ENCODE assay signal across 8 cellular contexts in genomic region chrX:139826065-139827044, GRCh38.
DNase-seq lines count a peak whose midpoint lies in the region; ATAC-seq and TF ChIP-seq lines count a peak whose summit lies in the region.

No MANE protein-coding gene starts in this region.

- no peak for DNase-seq in SK-N-SH
- DNase-seq in foreskin keratinocyte, result peak; percentile 38 to 66
- no peak for DNase-seq in NCI-H2029 (lab: John Stamatoyannopoulos, UW)
- no peak for DNase-seq in coronary artery (ENCODE audit: low spot score)
- DNase-seq in sigmoid colon, result no peak

- H3K4me1 ChIP-seq in ACC112 (ENCODE audit: control insufficient read depth, insufficient read depth, low read length, unreplicated experiment), result peaks cover 58% of the 10 kb centered on the region
- peaks cover 14 to 50% of the 10 kb centered on the region in 2 experiments; a peak in 3 of 4 replicates for H3K4me1 ChIP-seq in SK-N-SH (ENCODE audit: control insufficient read depth in 1 of 2, insufficient read depth in 2 of 2, low read depth in 1 of 2, low read length in 1 of 2)
- peaks cover 13% of the 10 kb centered on the region for H3K4me1 ChIP-seq in foreskin keratinocyte
- H3K4me1 ChIP-seq in sigmoid colon, result peaks cover 0 to 52% (median 23%) of the 10 kb centered on the region in 4 donors

- no peak for TF ChIP-seq CTCF in SK-N-SH (IDR thresholded peaks at IDR 0.05)
- no peak for TF ChIP-seq CTCF in foreskin keratinocyte (conservative IDR thresholded peaks at IDR 0.05)
- no peak for TF ChIP-seq CTCF in coronary artery (IDR thresholded peaks at IDR 0.05)
- no peak for TF ChIP-seq CTCF in sigmoid colon (IDR thresholded peaks at IDR 0.05)

- H4K20me1 ChIP-seq in SK-N-SH (ENCODE audit: insufficient read depth), result no peaks in the 10 kb centered on the region

- WGBS in SK-N-SH (ENCODE audit: low lambda C conversion rate), result 8% methylated on average over 8 of the region's 8 CpGs
- WGBS in sigmoid colon, 2 donors, result 52 to 66% methylated on average over 8 of the region's 8 CpGs

- no peak; a peak in 1 of 4 replicates for TF ChIP-seq EP300 in SK-N-SH (IDR thresholded peaks at IDR 0.05; ENCODE audit: borderline replicate concordance in 1 of 2, low read depth in 1 of 2, low read length in 1 of 2)
- no peak for TF ChIP-seq EP300 in sigmoid colon (IDR thresholded peaks at IDR 0.05)

- H3F3A ChIP-seq in SK-N-SH (replicated peaks; ENCODE audit: insufficient read depth), result peaks cover 17% of the 10 kb centered on the region

- POLR2A ChIA-PET in SK-N-SH (lab: Yijun Ruan, JAX), result no interaction called here

- H3K27me3 ChIP-seq in ACC112 (ENCODE audit: insufficient read depth, low read length), result no peaks in the 10 kb centered on the region
- H3K27me3 ChIP-seq in SK-N-SH (ENCODE audit: insufficient read depth), result no peaks in the 10 kb centered on the region
- H3K27me3 ChIP-seq in foreskin keratinocyte, result no peaks in the 10 kb centered on the region
- H3K27me3 ChIP-seq in sigmoid colon, result no peaks in the 10 kb centered on the region

- H2AFZ ChIP-seq in ACC112 (ENCODE audit: low read length, unreplicated experiment) (no peak overlapping the region), SK-N-SH (ENCODE audit: low read depth) (no peak overlapping the region)

- H3K27ac ChIP-seq in ACC112 (ENCODE audit: low read depth, low read length) (peak overlapping the region; percentile 80), SK-N-SH (ENCODE audit: low read depth in 2 of 2, low read length in 1 of 2) (peak overlapping the region; percentile 53 to 59), foreskin keratinocyte (peak overlapping the region; percentile 7), coronary artery (no peak overlapping the region), sigmoid colon (no peak overlapping the region)

- peaks cover 25% of the 10 kb centered on the region for H3K79me2 ChIP-seq in ACC112 (ENCODE audit: control insufficient read depth, insufficient read depth, low read length, unreplicated experiment)
- H3K79me2 ChIP-seq in SK-N-SH (ENCODE audit: insufficient read depth), result peaks cover 67% of the 10 kb centered on the region

- intact Hi-C loops in sigmoid colon (cut with DNase I), result no loop called here

- peak; percentile 55 for ATAC-seq in GM19463 (IDR thresholded peaks at IDR 0.05; ENCODE audit: unreplicated experiment)
- peak; percentile 18 for ATAC-seq in foreskin keratinocyte
- ATAC-seq in HG03521 (IDR thresholded peaks at IDR 0.05; ENCODE audit: unreplicated experiment), result no peak

- TF ChIP-seq POLR2A in sigmoid colon (IDR thresholded peaks at IDR 0.05), result no peak

- H3K4me2 ChIP-seq in SK-N-SH, result peak overlapping the region; percentile 27; the same call in 1 of the 2 replicates

- CTCF ChIA-PET in SK-N-SH (lab: Yijun Ruan, JAX), result no interaction called here

- H3K9me3 ChIP-seq in SK-N-SH, result no peaks in the 10 kb centered on the region
- no peaks in the 10 kb centered on the region for H3K9me3 ChIP-seq in sigmoid colon

- H3K9me2 ChIP-seq in SK-N-SH, result no peaks in the 10 kb centered on the region

- H3K36me3 ChIP-seq in ACC112 (ENCODE audit: insufficient read depth, low read length), result no peaks in the 10 kb centered on the region
- H3K36me3 ChIP-seq in SK-N-SH (replicated peaks in 1 of 2; ENCODE audit: control insufficient read depth in 1 of 2, insufficient read depth in 2 of 2, low read length in 1 of 2), result no peaks in the 10 kb centered on the region
- H3K36me3 ChIP-seq in sigmoid colon, result no peaks in the 10 kb centered on the region

- no peak for TF ChIP-seq RAD21 in SK-N-SH (IDR thresholded peaks at IDR 0.05; ENCODE audit: low read length)

- H3K9ac ChIP-seq in SK-N-SH, result peak overlapping the region; percentile 30; the same call in 1 of the 2 replicates

- H3K4me3 ChIP-seq in ACC112 (ENCODE audit: low read depth, low read length) (peak overlapping the region; percentile 60), SK-N-SH (ENCODE audit: low read depth in 2 of 2, low read length in 1 of 2) (no peak overlapping the region), coronary artery (no peak overlapping the region), sigmoid colon (no peak overlapping the region)

TF ChIP-seq in SK-N-SH, 30 proteins besides CTCF, POLR2A, EP300 and RAD21 (continues in another document):
- TF ChIP-seq YY1 (IDR thresholded peaks at IDR 0.05; ENCODE audit: low read depth) (no peak), IRF3 (IDR thresholded peaks at IDR 0.05; ENCODE audit: low read depth, low read length) (no peak), JUND (IDR thresholded peaks at IDR 0.05) (no peak), GABPA (IDR thresholded peaks at IDR 0.05; ENCODE audit: low read depth) (no peak), NFIC (IDR thresholded peaks at IDR 0.05; ENCODE audit: borderline replicate concordance) (peak; percentile 82), TAF1 (IDR thresholded peaks at IDR 0.05; ENCODE audit: borderline replicate concordance, low read depth, low read length) (no peak), REST (IDR thresholded peaks at IDR 0.05; ENCODE audit: low read depth, low read length) (no peak), MEF2A (IDR thresholded peaks at IDR 0.05; ENCODE audit: borderline replicate concordance, low read depth) (peak; percentile 48; the same call in 1 of the 2 replicates), USF2 (IDR thresholded peaks at IDR 0.05; ENCODE audit: borderline replicate concordance, low read depth, low read length) (no peak), FOXJ3 (CRISPR knock-in tag; IDR thresholded peaks at IDR 0.05) (no peak), SMC3 (IDR thresholded peaks at IDR 0.05; ENCODE audit: low read depth, low read length) (no peak), RXRA (IDR thresholded peaks at IDR 0.05; ENCODE audit: borderline replicate concordance, low read depth) (no peak; the same call in 1 of the 2 replicates), TEAD4 (IDR thresholded peaks at IDR 0.05; ENCODE audit: borderline replicate concordance, insufficient read depth) (no peak), ELF1 (IDR thresholded peaks at IDR 0.05) (no peak), POLR2AphosphoS5 (IDR thresholded peaks at IDR 0.05; ENCODE audit: low read depth, low read length) (no peak), EZH2phosphoT487 (IDR thresholded peaks at IDR 0.05; ENCODE audit: borderline replicate concordance, low read depth) (no peak), RFX5 (IDR thresholded peaks at IDR 0.05; ENCODE audit: low read length) (no peak), MAX (IDR thresholded peaks at IDR 0.05; ENCODE audit: low read depth) (no peak), GATA2 (CRISPR knock-in tag; IDR thresholded peaks at IDR 0.05) (peak; percentile 31; the same call in 1 of the 2 replicates), PBX3 (IDR thresholded peaks at IDR 0.05) (peak; percentile 42)

Comparison
In these comparisons a context has a peak if more than half of its experiments do, and no peak if none do; other contexts are left out.
1. H3K27ac ChIP-seq: peak in ACC112 (single experiment), SK-N-SH (2 of 2) and foreskin keratinocyte (single experiment); none in coronary artery (0 of 2) and sigmoid colon (0 of 4).
2. DNase-seq: peak in foreskin keratinocyte (2 of 2); none in SK-N-SH (single experiment), NCI-H2029 (single experiment), coronary artery (single experiment) and sigmoid colon (single experiment).